In the genomic region with DNA sequence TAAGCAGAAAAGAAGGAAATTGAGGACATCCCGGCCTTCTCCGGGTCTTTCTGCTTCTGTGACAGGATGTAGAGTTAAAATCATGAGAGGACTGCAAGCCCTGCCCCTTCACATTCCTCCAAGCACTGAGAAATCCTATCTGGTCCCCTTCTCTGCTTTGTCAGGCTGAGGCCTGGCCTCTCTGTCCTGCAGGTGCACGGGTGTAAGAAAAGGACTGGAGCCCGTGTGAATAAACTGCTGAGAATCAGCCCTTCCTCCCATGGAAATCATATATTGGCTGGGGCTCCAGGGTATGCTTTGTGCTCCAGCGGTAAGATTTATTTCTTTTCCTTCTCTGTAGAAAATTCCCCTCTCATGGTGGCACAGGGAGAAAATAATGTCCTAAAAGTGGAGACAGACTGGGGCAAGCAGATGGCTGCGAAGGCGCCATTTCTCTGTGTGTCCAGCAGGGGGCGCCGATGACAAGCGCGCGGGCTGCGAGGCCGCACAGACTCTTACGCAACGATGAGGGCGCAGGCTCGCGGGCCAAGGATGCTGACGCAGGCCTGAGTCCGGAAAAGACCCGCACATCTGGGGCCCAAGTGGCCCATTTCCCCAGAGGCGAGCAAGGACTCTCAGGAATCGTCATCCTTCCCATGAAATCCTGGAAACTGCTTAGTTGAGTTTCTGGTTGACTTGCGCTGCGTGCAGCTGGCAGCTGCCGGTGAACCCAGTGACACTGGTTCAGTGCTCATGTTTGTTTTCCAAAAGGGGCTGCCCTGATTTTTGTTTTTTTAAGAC, we compare ENCODE assay signal across 8 cellular contexts.
DNase-seq lines count a peak whose midpoint lies in the region; ATAC-seq, FAIRE-seq and TF ChIP-seq lines count a peak whose summit lies in the region.

No MANE protein-coding gene starts in this region.

- H3K27ac ChIP-seq in right cardiac atrium (ENCODE audit: low read length) (peak overlapping the region; percentile 79), prostate gland (peak overlapping the region in 1 of 2 donors; percentile 18)

- H3K4me3 Mint-ChIP-seq in T-cell: peak overlapping the region in 2 of 3 donors; percentile 11 to 42

- H3K4me1 Mint-ChIP-seq in T-cell: peaks cover 4 to 11% (median 7%) of the 10 kb centered on the region in 3 donors

- no peak overlapping the region for H3K27ac Mint-ChIP-seq in T-cell

- H3K27me3 ChIP-seq in right cardiac atrium (ENCODE audit: control insufficient read depth, insufficient read depth) (no peaks in the 10 kb centered on the region), prostate gland (replicated peaks; ENCODE audit: insufficient read depth) (no peaks in the 10 kb centered on the region)

- peaks cover 0 to 2% of the 10 kb centered on the region in 2 donors for H3K27me3 Mint-ChIP-seq in T-cell

- no peaks in the 10 kb centered on the region for H3K9me3 Mint-ChIP-seq in T-cell

- CTCF ChIA-PET in T-cell (lab: Charles Lee): interaction anchor here (0.6 to 2.1 kb wide), 4 partner anchors 14 to 1322 kb away, joined by 3 to 5 read pairs (median 4); no protein-coding TSS in a partner anchor

- no peaks in the 10 kb centered on the region for H3K36me3 Mint-ChIP-seq in T-cell

- peak; percentile 80 for DNase-seq in GM13976 (ENCODE audit: low spot score)
- peak; percentile 88 to 95 (median 89) for DNase-seq in NCI-H1417 (lab: John Stamatoyannopoulos, UW)
- peak; percentile 17 to 77 (median 59) for DNase-seq in T-cell
- peak; percentile 27 to 90 (median 77) for DNase-seq in amygdala (lab: John Stamatoyannopoulos, UW)
- DNase-seq in right cardiac atrium: peak; percentile 89 to 95 (median 94)
- peak; percentile 71 for DNase-seq in prostate gland (ENCODE audit: low spot score)
- peak; percentile 85 for DNase-seq in urothelium cell line (ENCODE audit: low spot score)

- FAIRE-seq in urothelium cell line (lab: Jason Lieb, UNC): no peak

- POLR2A ChIA-PET in T-cell (lab: Charles Lee): interaction anchor here in 1 of 2 donors (0.6 kb wide), 1 partner anchor 11 kb away, joined by 3 read pairs; no protein-coding TSS in a partner anchor

- TF ChIP-seq POLR2A in prostate gland (IDR thresholded peaks at IDR 0.05): no peak

- 19% methylated on average over 27 of the region's 27 CpGs for WGBS in right cardiac atrium
- WGBS in prostate gland: 20% methylated on average over 27 of the region's 27 CpGs

- ATAC-seq in HG02852 (IDR thresholded peaks at IDR 0.05; ENCODE audit: unreplicated experiment) (peak; percentile 89), T-cell (replicated peaks in 1 of 4) (peak; percentile 86 to 92 (median 88)), right cardiac atrium (peak; percentile 96 to 97)

- H3K9me3 ChIP-seq in right cardiac atrium (ENCODE audit: control insufficient read depth, low read length) (no peaks in the 10 kb centered on the region), prostate gland (no peaks in the 10 kb centered on the region)

- no peaks in the 10 kb centered on the region for H3K36me3 ChIP-seq in prostate gland

- H3K4me3 ChIP-seq in right cardiac atrium (ENCODE audit: low read length) (peak overlapping the region; percentile 48), prostate gland (peak overlapping the region in 1 of 2 donors; percentile 14)

- H3K4me1 ChIP-seq in right cardiac atrium (ENCODE audit: control insufficient read depth, insufficient read depth, low read length): no peaks in the 10 kb centered on the region
- no peaks in the 10 kb centered on the region for H3K4me1 ChIP-seq in prostate gland (replicated peaks)

- intact Hi-C loops in right cardiac atrium (cut with DNase I) (loop anchor here (5.0 to 10.0 kb wide), 3 partner anchors 347 to 430 kb away; a partner anchor contains a TSS), prostate gland (cut with DNase I) (loop anchor here (2.0 to 5.0 kb wide), 4 partner anchors 55 to 427 kb away; a partner anchor contains a TSS)

- TF ChIP-seq CTCF in GM13976 (IDR thresholded peaks at IDR 0.05; ENCODE audit: borderline replicate concordance, control extremely low read depth, extremely low read depth, insufficient read depth, missing control alignments) (peak; percentile 98), prostate gland (IDR thresholded peaks at IDR 0.05) (peak; percentile 95 to 99 (median 96))

- in situ Hi-C loops in GM13976 (cut with MboI; ENCODE audit: low sequenced_read_pairs, unreplicated experiment): no loop called here
